In the genomic region with DNA sequence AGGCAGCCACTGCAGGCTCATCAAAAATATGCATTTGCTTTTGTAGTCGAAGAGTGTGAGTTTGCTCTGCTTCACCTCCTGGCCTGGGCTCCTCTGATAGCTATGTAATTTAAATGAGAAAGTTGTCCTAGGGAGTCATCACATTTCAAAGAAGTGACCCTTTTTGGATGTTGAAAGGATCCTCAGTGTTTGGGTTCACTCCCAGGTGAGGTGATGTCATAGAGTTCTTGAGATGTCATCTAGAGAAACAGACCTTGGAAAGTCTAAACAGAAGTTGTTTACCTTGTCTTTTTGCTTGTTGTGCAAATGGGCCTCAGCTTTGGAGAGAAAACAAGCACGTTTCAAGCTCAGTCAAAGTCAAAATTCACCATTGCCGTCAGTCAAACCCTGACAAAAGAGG, we compare ENCODE assay signal across 24 cellular contexts.
DNase-seq lines count a peak whose midpoint lies in the region; ATAC-seq, FAIRE-seq and TF ChIP-seq lines count a peak whose summit lies in the region.
"Had no signal": no experiment of that assay in that cellular context is flagged by ENCODE, and none has a peak within 500 bp of the region (broad histone marks: within the 10 kb centered on the region; RNA-seq: fewer than 3 reads in every experiment).

No MANE protein-coding gene starts in this region.

- TF ChIP-seq CTCF in H1 (IDR thresholded peaks at IDR 0.05; ENCODE audit: control extremely low read depth in 1 of 3, insufficient read depth in 1 of 3, low read depth in 1 of 3, low read length in 3 of 3): no peak
- TF ChIP-seq CTCF in heart right ventricle (IDR thresholded peaks at IDR 0.05): no peak
- no peak for TF ChIP-seq CTCF in osteocyte (IDR thresholded peaks at IDR 0.05)

- H3K9me3 Mint-ChIP-seq in osteocyte (ENCODE audit: unreplicated experiment): peaks cover 9% of the 10 kb centered on the region

- no peak overlapping the region for H3K4ac ChIP-seq in H1 (replicated peaks; ENCODE audit: insufficient read length, low read depth, low read length)

- no peaks in the 10 kb centered on the region for H3K36me3 Mint-ChIP-seq in osteocyte (ENCODE audit: unreplicated experiment)

- H3K36me3 ChIP-seq in HUES48 (ENCODE audit: control insufficient read depth, insufficient read depth, low read length) (no peaks in the 10 kb centered on the region), H1 (ENCODE audit: control insufficient read depth in 2 of 4, insufficient read depth in 4 of 4, low read length in 3 of 4) (no peaks in the 10 kb centered on the region), iPS-15b (ENCODE audit: control insufficient read depth, insufficient read depth, low read length) (no peaks in the 10 kb centered on the region), heart right ventricle (no peaks in the 10 kb centered on the region)
- H3K36me3 ChIP-seq: MG63, SJSA1 had no signal

- peak overlapping the region; percentile 6 to 45; a peak in 2 of 4 replicates for H3K4me2 ChIP-seq in H1 (ENCODE audit: insufficient read depth in 1 of 2, low read depth in 2 of 2, low read length in 2 of 2)
- H3K4me2 ChIP-seq: PC-9 had no signal

- H2BK5ac ChIP-seq in H1 (ENCODE audit: low read depth, low read length): no peak overlapping the region

- H3K14ac ChIP-seq in H1 (ENCODE audit: insufficient read length): no peak overlapping the region

- peak; percentile 1 for DNase-seq in ACHN
- peak in 1 of 2 experiments; percentile 19 for DNase-seq in H1 (ENCODE audit: low read depth in 1 of 2, low spot score in 2 of 2)
- DNase-seq in heart right ventricle: no peak
- DNase-seq in SHP77 (lab: John Stamatoyannopoulos, UW): no peak
- no peak for DNase-seq in osteocyte (ENCODE audit: extremely low spot score, unreplicated experiment)
- DNase-seq: 8988T; Calu3; DMS153; DND-41; GM23248; KG1; MG63; NCI-H2029; NCI-H524 treated with DMSO at 0.1 percent for 48 hours; NCI-H774; NK-92 treated with Interleukin-12 subunit alpha and Interleukin-12 subunit beta, amount 100 ng/mL, for 24 hours; PC-9 had no signal

- no peak overlapping the region for H3K27ac Mint-ChIP-seq in osteocyte (ENCODE audit: unreplicated experiment)

- no peak for TF ChIP-seq RAD21 in H1 (IDR thresholded peaks at IDR 0.05 in 1 of 2, conservative IDR thresholded peaks at IDR 0.05 in 1 of 2; ENCODE audit: low read depth in 2 of 2, low read length in 2 of 2)

- H4K5ac ChIP-seq in H1 (ENCODE audit: insufficient read length, low read depth, low read length): no peak overlapping the region

- CTCF ChIA-PET in H1 (lab: Charles Lee; ENCODE audit: partially characterized antibody): interaction anchor here (1.0 to 2.3 kb wide), 5 partner anchors 43 to 469 kb away, joined by 3 to 7 read pairs (median 3); no protein-coding TSS in a partner anchor

- H2BK15ac ChIP-seq in H1 (ENCODE audit: low read length): no peak overlapping the region

- FAIRE-seq in H1 (lab: Jason Lieb, UNC): peak; percentile 97
- FAIRE-seq: GM18507 had no signal

- peaks cover 26% of the 10 kb centered on the region for H3K4me1 ChIP-seq in HUES48 (ENCODE audit: control insufficient read depth, insufficient read depth, low read length)
- H3K4me1 ChIP-seq in H1 (replicated peaks in 1 of 4; ENCODE audit: control insufficient read depth in 3 of 4, insufficient read depth in 4 of 4, low read length in 3 of 4): peaks cover 5 to 12% (median 8%) of the 10 kb centered on the region in 4 experiments
- peaks cover 15% of the 10 kb centered on the region for H3K4me1 ChIP-seq in iPS-15b (ENCODE audit: control insufficient read depth, insufficient read depth, low read length)
- H3K4me1 ChIP-seq in heart right ventricle: no peaks in the 10 kb centered on the region
- H3K4me1 ChIP-seq: SJSA1 had no signal

- no peaks in the 10 kb centered on the region for H3K79me2 ChIP-seq in H1 (ENCODE audit: control insufficient read depth in 1 of 2, insufficient read depth in 2 of 2, low read length in 2 of 2)

- H3K56ac ChIP-seq in H1 (replicated peaks; ENCODE audit: insufficient read length, low read depth, low read length): no peak overlapping the region

- peaks cover 6 to 7% of the 10 kb centered on the region in 2 experiments for H4K20me1 ChIP-seq in H1 (replicated peaks in 1 of 2; ENCODE audit: control insufficient read depth in 1 of 2, insufficient read depth in 2 of 2, low read length in 2 of 2)

- H2BK120ac ChIP-seq in H1 (replicated peaks; ENCODE audit: low read depth, low read length): no peak overlapping the region

- H3K18ac ChIP-seq in H1 (ENCODE audit: extremely low read depth, low read length): no peak overlapping the region

- no peak overlapping the region for H3K4me3 Mint-ChIP-seq in osteocyte (ENCODE audit: unreplicated experiment)

- 8% methylated on average over 3 of the region's 3 CpGs; no CpG with 5 or more reads in 1 of the 2 experiments for WGBS in H1 (ENCODE audit: extremely low coverage in 1 of 2, insufficient coverage in 1 of 2, insufficient read length in 1 of 2, insufficient replicate concordance in 2 of 2, low coverage in 1 of 2, low lambda C conversion rate in 2 of 2, missing lambda C conversion rate in 1 of 2), 2 experiments
- WGBS in heart right ventricle, 2 donors: 42 to 49% methylated on average over 3 of the region's 3 CpGs

- no peaks in the 10 kb centered on the region for H3K9me3 ChIP-seq in HUES48 (ENCODE audit: control insufficient read depth, insufficient read depth, low read length)
- no peaks in the 10 kb centered on the region for H3K9me3 ChIP-seq in H1 (ENCODE audit: insufficient read depth in 2 of 2, low read depth in 1 of 2, low read length in 1 of 2)
- no peaks in the 10 kb centered on the region for H3K9me3 ChIP-seq in iPS-15b (ENCODE audit: control insufficient read depth, insufficient read depth, low read length)
- peaks cover 0 to 15% (median 0%) of the 10 kb centered on the region in 11 donors for H3K9me3 ChIP-seq in heart right ventricle
- H3K9me3 ChIP-seq: MG63, SJSA1 had no signal

- H3K4me3 ChIP-seq in HUES48 (ENCODE audit: low read depth, low read length): peak overlapping the region; percentile 17; the same call in 1 of the 2 replicates
- no peak overlapping the region; a peak in 1 of 8 replicates for H3K4me3 ChIP-seq in H1 (ENCODE audit: extremely low read depth in 1 of 4, insufficient read depth in 2 of 4, low read depth in 3 of 4, low read length in 4 of 4)
- H3K4me3 ChIP-seq in iPS-15b (ENCODE audit: low read depth, low read length): peak overlapping the region; percentile 4
- no peak overlapping the region for H3K4me3 ChIP-seq in heart right ventricle
- H3K4me3 ChIP-seq: GM23248, MG63, PC-9, SJSA1 had no signal

- H3K27me3 ChIP-seq in HUES48 (ENCODE audit: control insufficient read depth, insufficient read depth, low read length): peaks cover 45% of the 10 kb centered on the region
- peaks cover 27 to 46% (median 38%) of the 10 kb centered on the region in 4 experiments for H3K27me3 ChIP-seq in H1 (replicated peaks in 1 of 4; ENCODE audit: control insufficient read depth in 3 of 4, extremely low read depth in 1 of 4, insufficient read depth in 3 of 4, low read length in 3 of 4)
- no peaks in the 10 kb centered on the region for H3K27me3 ChIP-seq in iPS-15b (ENCODE audit: control insufficient read depth, insufficient read depth, low read length)
- H3K27me3 ChIP-seq in heart right ventricle: no peaks in the 10 kb centered on the region
- H3K27me3 ChIP-seq: MG63, SJSA1 had no signal

- H3K9ac ChIP-seq in HUES48 (ENCODE audit: low read depth, low read length) (no peak overlapping the region), H1 (replicated peaks in 1 of 4; ENCODE audit: extremely low read depth in 1 of 4, low read depth in 3 of 4, low read length in 3 of 4) (no peak overlapping the region), iPS-15b (ENCODE audit: low read depth, low read length) (no peak overlapping the region)
- H3K9ac ChIP-seq: GM23248 had no signal

- H2BK12ac ChIP-seq in H1 (ENCODE audit: low read depth, low read length): no peak overlapping the region; the same call in 1 of the 2 replicates

- no peak for TF ChIP-seq EP300 in H1 (IDR thresholded peaks at IDR 0.05; ENCODE audit: borderline replicate concordance in 1 of 2, low read depth in 2 of 2, low read length in 2 of 2)

- no peak overlapping the region; the same call in 1 of the 2 replicates for H2AK5ac ChIP-seq in H1 (ENCODE audit: low read depth, low read length)

- no peak overlapping the region for H4K91ac ChIP-seq in H1 (replicated peaks; ENCODE audit: insufficient read length, low read length)

- no peak overlapping the region for H2AFZ ChIP-seq in H1 (ENCODE audit: low read length)
- H2AFZ ChIP-seq: GM23248, PC-9 had no signal

- no peaks in the 10 kb centered on the region for H3K4me1 Mint-ChIP-seq in osteocyte (ENCODE audit: unreplicated experiment)

- peaks cover 3% of the 10 kb centered on the region for H3K27me3 Mint-ChIP-seq in osteocyte (ENCODE audit: unreplicated experiment)

- H4K8ac ChIP-seq in H1 (ENCODE audit: extremely low read depth, insufficient read depth, low read length): no peak overlapping the region

- in situ Hi-C loops in ACHN (cut with HindIII; ENCODE audit: low pct_ligation_motif_present, low pct_unique_long_range_greater_than_20kb, low sequenced_read_pairs): no loop called here

- peak overlapping the region; percentile 88 for H3K27ac ChIP-seq in HUES48 (ENCODE audit: low read depth, low read length)
- H3K27ac ChIP-seq in H1 (ENCODE audit: low read depth, low read length): no peak overlapping the region
- no peak overlapping the region for H3K27ac ChIP-seq in heart right ventricle
- H3K27ac ChIP-seq: GM23248, PC-9, SJSA1 had no signal

- POLR2A ChIA-PET in H1 (lab: Charles Lee; ENCODE audit: partially characterized antibody): interaction anchor here (1.1 kb wide), 1 partner anchor 25 kb away, joined by 3 read pairs; no protein-coding TSS in a partner anchor

- TF ChIP-seq POLR2A in H1 (IDR thresholded peaks at IDR 0.05; ENCODE audit: control extremely low read depth in 1 of 2, low read depth in 2 of 2, low read length in 2 of 2): no peak

- ATAC-seq in GM21528 (IDR thresholded peaks at IDR 0.05; ENCODE audit: low FRiP score, unreplicated experiment): no peak
- no peak for ATAC-seq in heart right ventricle
- ATAC-seq: HCT116, Right ventricle myocardium inferior had no signal

- H3K79me1 ChIP-seq in H1 (ENCODE audit: low read depth, low read length): no peaks in the 10 kb centered on the region

- intact Hi-C loops in heart right ventricle (cut with DNase I): no loop called here

- H2BK20ac ChIP-seq in H1 (ENCODE audit: low read length): no peak overlapping the region

- H3K23me2 ChIP-seq in H1 (ENCODE audit: low read depth, low read length): no peaks in the 10 kb centered on the region

- H3K23ac ChIP-seq in H1 (ENCODE audit: insufficient read length): no peak overlapping the region

TF ChIP-seq in H1, 55 proteins besides CTCF, POLR2A, EP300 and RAD21 (continues in another document):
- TF ChIP-seq CHD2 (IDR thresholded peaks at IDR 0.05; ENCODE audit: low read length) (no peak), JUND (IDR thresholded peaks at IDR 0.05; ENCODE audit: low read length) (0 out of 2 replicates have a peak, but pooled peaks have one; percentile 38)

Comparison
In these comparisons a context has a peak if more than half of its experiments do, and no peak if none do; other contexts are left out.
1. H3K4me3 ChIP-seq: peak in HUES48 (single experiment) and iPS-15b (single experiment); none in H1 (0 of 4) and heart right ventricle (0 of 10).